16 cellular contexts compared by ENCODE assay signal in genomic region chr5:55634866-55635265, GRCh38.
DNase-seq lines count a peak whose midpoint lies in the region; ATAC-seq and TF ChIP-seq lines count a peak whose summit lies in the region.
"Had no signal": no experiment of that assay in that cellular context is flagged by ENCODE, and none has a peak within 500 bp of the region (broad histone marks: within the 10 kb centered on the region; RNA-seq: fewer than 3 reads in every experiment).

No MANE protein-coding gene starts in this region.

- TF ChIP-seq CTCF in right atrium auricular region (IDR thresholded peaks at IDR 0.05): no peak
- no peak for TF ChIP-seq CTCF in esophagus muscularis mucosa (IDR thresholded peaks at IDR 0.05)
- TF ChIP-seq CTCF in vagina (IDR thresholded peaks at IDR 0.05): no peak

- H3K4me1 ChIP-seq in right atrium auricular region (peaks cover 0 to 39% of the 10 kb centered on the region in 2 donors), esophagus muscularis mucosa (peaks cover 27 to 56% (median 50%) of the 10 kb centered on the region in 4 donors), rectal smooth muscle tissue (ENCODE audit: control insufficient read depth, insufficient read depth, low read length) (peaks cover 42% of the 10 kb centered on the region), vagina (peaks cover 59% of the 10 kb centered on the region)

- H3K36me3 Mint-ChIP-seq in stimulated activated memory B cell treated with anti-CD40 and anti-IgM and Interleukin-4, amounts not matched to agents 10 μg/mL and 1 μg/mL and 100 μg/mL, for 72 hours: peaks cover 31% of the 10 kb centered on the region

- no peaks in the 10 kb centered on the region for H3K27me3 Mint-ChIP-seq in stimulated activated memory B cell treated with anti-CD40 and anti-IgM and Interleukin-4, amounts not matched to agents 10 μg/mL and 1 μg/mL and 100 μg/mL, for 72 hours
- H3K27me3 Mint-ChIP-seq: activated T-helper 17 cell treated with anti-CD3 and anti-CD28 coated beads, Interleukin-2, amount 50 U/mL, for 72 hours; type B pancreatic cell had no signal

- TF ChIP-seq POLR2A in esophagus muscularis mucosa (IDR thresholded peaks at IDR 0.05; ENCODE audit: low read depth) (no peak), vagina (IDR thresholded peaks at IDR 0.05) (no peak)

- H3K4me3 ChIP-seq in right atrium auricular region (no peak overlapping the region), esophagus muscularis mucosa (no peak overlapping the region), rectal smooth muscle tissue (ENCODE audit: low read length) (no peak overlapping the region), vagina (no peak overlapping the region)

- peak overlapping the region; percentile 75 to 88 for H3K27ac ChIP-seq in right atrium auricular region
- peak overlapping the region; percentile 40 to 71 (median 62) for H3K27ac ChIP-seq in esophagus muscularis mucosa (replicated peaks in 1 of 4)
- peak overlapping the region; percentile 79 for H3K27ac ChIP-seq in rectal smooth muscle tissue (ENCODE audit: low read depth, low read length)
- peak overlapping the region; percentile 56 for H3K27ac ChIP-seq in vagina

- ATAC-seq in HG03378 (IDR thresholded peaks at IDR 0.05; ENCODE audit: unreplicated experiment): no peak
- ATAC-seq in stimulated activated memory B cell treated with anti-CD40 and anti-IgM and Interleukin-4, amounts not matched to agents 10 μg/mL and 1 μg/mL and 100 μg/mL, for 72 hours: no peak
- ATAC-seq: activated T-helper 17 cell treated with anti-CD3 and anti-CD28 coated beads, Interleukin-2, amount 50 U/mL, for 72 hours; WTC11 had no signal

- H3K9me3 Mint-ChIP-seq in stimulated activated memory B cell treated with anti-CD40 and anti-IgM and Interleukin-4, amounts not matched to agents 10 μg/mL and 1 μg/mL and 100 μg/mL, for 72 hours: no peaks in the 10 kb centered on the region
- H3K9me3 Mint-ChIP-seq: activated T-helper 17 cell treated with anti-CD3 and anti-CD28 coated beads, Interleukin-2, amount 50 U/mL, for 72 hours; type B pancreatic cell; WTC11 had no signal

- intact Hi-C loops in cardiac septum (cut with DNase I): loop anchor here (5.0 kb wide), 1 partner anchor 37 kb away; no protein-coding TSS in a partner anchor
- intact Hi-C loops in esophagus muscularis mucosa (cut with DNase I): no loop called here
- intact Hi-C loops in vagina (cut with DNase I): no loop called here

- H3K9me3 ChIP-seq in right atrium auricular region (no peaks in the 10 kb centered on the region), esophagus muscularis mucosa (no peaks in the 10 kb centered on the region), vagina (no peaks in the 10 kb centered on the region)

- no peak overlapping the region for H3K9ac ChIP-seq in rectal smooth muscle tissue (ENCODE audit: low read length)

- no peak for TF ChIP-seq EP300 in esophagus muscularis mucosa (IDR thresholded peaks at IDR 0.05)

- no peak for DNase-seq in right atrium auricular region (ENCODE audit: low spot score)
- no peak for DNase-seq in cardiac septum (ENCODE audit: low spot score)
- no peak for DNase-seq in esophagus muscularis mucosa (ENCODE audit: extremely low spot score)
- no peak for DNase-seq in vagina (ENCODE audit: extremely low spot score in 2 of 2)
- no peak for DNase-seq in NCI-H748 treated with DMSO at 0.1 percent for 48 hours (lab: John Stamatoyannopoulos, UW)
- DNase-seq: anterior cingulate cortex; COR-L47; GF-D8; NCI-H1092; stimulated activated CD4-positive, alpha-beta T cell treated with anti-CD3 and anti-CD28 coated beads, Interleukin-4, amount 100 ng/mL, for 24 hours had no signal

- no peaks in the 10 kb centered on the region for H3K4me1 Mint-ChIP-seq in stimulated activated memory B cell treated with anti-CD40 and anti-IgM and Interleukin-4, amounts not matched to agents 10 μg/mL and 1 μg/mL and 100 μg/mL, for 72 hours
- H3K4me1 Mint-ChIP-seq: activated T-helper 17 cell treated with anti-CD3 and anti-CD28 coated beads, Interleukin-2, amount 50 U/mL, for 72 hours had no signal

- no peak overlapping the region for H3K27ac Mint-ChIP-seq in stimulated activated memory B cell treated with anti-CD40 and anti-IgM and Interleukin-4, amounts not matched to agents 10 μg/mL and 1 μg/mL and 100 μg/mL, for 72 hours
- H3K27ac Mint-ChIP-seq: activated T-helper 17 cell treated with anti-CD3 and anti-CD28 coated beads, Interleukin-2, amount 50 U/mL, for 72 hours; type B pancreatic cell; WTC11 had no signal

- H3K4me3 Mint-ChIP-seq in stimulated activated memory B cell treated with anti-CD40 and anti-IgM and Interleukin-4, amounts not matched to agents 10 μg/mL and 1 μg/mL and 100 μg/mL, for 72 hours: no peak overlapping the region
- H3K4me3 Mint-ChIP-seq: activated T-helper 17 cell treated with anti-CD3 and anti-CD28 coated beads, Interleukin-2, amount 50 U/mL, for 72 hours; type B pancreatic cell; WTC11 had no signal

- H3K36me3 ChIP-seq in right atrium auricular region (no peaks in the 10 kb centered on the region), esophagus muscularis mucosa (no peaks in the 10 kb centered on the region), rectal smooth muscle tissue (ENCODE audit: control insufficient read depth, insufficient read depth, low read length) (no peaks in the 10 kb centered on the region), vagina (no peaks in the 10 kb centered on the region)

- no peaks in the 10 kb centered on the region for H3K27me3 ChIP-seq in right atrium auricular region
- H3K27me3 ChIP-seq in esophagus muscularis mucosa: no peaks in the 10 kb centered on the region
- no peaks in the 10 kb centered on the region for H3K27me3 ChIP-seq in rectal smooth muscle tissue (ENCODE audit: control insufficient read depth, insufficient read depth, low read length)
- no peaks in the 10 kb centered on the region for H3K27me3 ChIP-seq in vagina
